1 cellular context compared by ENCODE assay signal in the genomic region with DNA sequence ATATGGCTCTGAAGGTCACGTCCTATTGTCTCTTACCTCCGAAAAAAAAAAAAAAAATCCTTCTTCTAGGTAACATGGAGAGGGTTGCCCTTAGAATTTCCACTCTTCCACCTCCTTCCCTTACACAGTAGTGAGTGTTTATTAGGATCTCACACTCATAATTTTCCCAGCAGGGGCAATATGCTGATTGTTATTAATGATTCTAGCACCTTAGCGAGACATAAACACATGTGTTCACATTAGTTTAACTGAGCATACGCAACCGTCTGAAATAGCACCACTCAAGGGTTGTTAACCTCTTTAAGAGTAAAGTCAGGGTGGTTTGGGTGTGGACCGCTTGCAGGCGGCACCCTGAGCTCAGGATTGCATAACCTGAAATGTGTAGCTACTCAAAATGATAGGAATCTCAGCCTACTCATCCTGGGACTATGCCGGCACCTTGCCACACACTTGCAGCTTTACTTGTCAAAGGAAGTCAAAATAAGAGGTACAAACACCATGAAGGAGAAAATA.
TF ChIP-seq lines count a peak whose summit lies in the region.

No MANE protein-coding gene starts in this region.

TF ChIP-seq in K562, 482 proteins besides CTCF, POLR2A, EP300 and RAD21 (continued from another document and continues in another):
- TF ChIP-seq ZSCAN29 (IDR thresholded peaks at IDR 0.05) (no peak), CXXC5 (CRISPR knock-in tag; IDR thresholded peaks at IDR 0.05) (peak; percentile 32), ZNF165 (CRISPR knock-in tag; IDR thresholded peaks at IDR 0.05; ENCODE audit: borderline replicate concordance) (no peak), PCBP2 (IDR thresholded peaks at IDR 0.05; ENCODE audit: low read depth, low read length, poor library complexity, severe bottlenecking) (no peak), PHTF2 (CRISPR knock-in tag; IDR thresholded peaks at IDR 0.05) (no peak), ATF7 (IDR thresholded peaks at IDR 0.05) (peak; percentile 82; the same call in 1 of the 2 replicates), ZFPM2 (CRISPR knock-in tag; IDR thresholded peaks at IDR 0.05) (no peak), SIN3A (IDR thresholded peaks at IDR 0.05; ENCODE audit: borderline replicate concordance in 2 of 2, control insufficient read depth in 1 of 2, low read depth in 2 of 2, low read length in 2 of 2) (no peak), ZC3H8 (IDR thresholded peaks at IDR 0.05) (no peak), DMBX1 (CRISPR knock-in tag; IDR thresholded peaks at IDR 0.05; ENCODE audit: borderline replicate concordance) (no peak), NFE2L1 (tag; IDR thresholded peaks at IDR 0.05; ENCODE audit: borderline replicate concordance, low read depth) (no peak), PTTG1 (tag; IDR thresholded peaks at IDR 0.05; ENCODE audit: low read depth) (no peak), MECOM (CRISPR knock-in tag; IDR thresholded peaks at IDR 0.05) (no peak), BCL6 (CRISPR knock-in tag; IDR thresholded peaks at IDR 0.05) (no peak), HNRNPK (IDR thresholded peaks at IDR 0.05; ENCODE audit: low read depth, low read length, poor library complexity, severe bottlenecking) (no peak), PHF21A (IDR thresholded peaks at IDR 0.05; ENCODE audit: borderline replicate concordance, low read depth) (no peak), ZSCAN32 (CRISPR knock-in tag; IDR thresholded peaks at IDR 0.05) (no peak), NR1H2 (CRISPR knock-in tag; IDR thresholded peaks at IDR 0.05) (no peak), ZFX (CRISPR knock-in tag; IDR thresholded peaks at IDR 0.05) (no peak), CHD7 (IDR thresholded peaks at IDR 0.05; ENCODE audit: low read depth, low read length) (no peak), ZNF436 (CRISPR knock-in tag; IDR thresholded peaks at IDR 0.05) (no peak)
- TF ChIP-seq, protein P1, sequence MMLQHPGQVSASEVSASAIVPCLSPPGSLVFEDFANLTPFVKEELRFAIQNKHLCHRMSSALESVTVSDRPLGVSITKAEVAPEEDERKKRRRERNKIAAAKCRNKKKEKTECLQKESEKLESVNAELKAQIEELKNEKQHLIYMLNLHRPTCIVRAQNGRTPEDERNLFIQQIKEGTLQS (IDR thresholded peaks at IDR 0.05), result peak; percentile 85
- TF ChIP-seq, protein P1 (CRISPR knock-in tag; conservative IDR thresholded peaks at IDR 0.05), result no peak
- TF ChIP-seq, protein P2, sequence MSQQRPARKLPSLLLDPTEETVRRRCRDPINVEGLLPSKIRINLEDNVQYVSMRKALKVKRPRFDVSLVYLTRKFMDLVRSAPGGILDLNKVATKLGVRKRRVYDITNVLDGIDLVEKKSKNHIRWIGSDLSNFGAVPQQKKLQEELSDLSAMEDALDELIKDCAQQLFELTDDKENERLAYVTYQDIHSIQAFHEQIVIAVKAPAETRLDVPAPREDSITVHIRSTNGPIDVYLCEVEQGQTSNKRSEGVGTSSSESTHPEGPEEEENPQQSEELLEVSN (IDR thresholded peaks at IDR 0.05; ENCODE audit: borderline replicate concordance in 1 of 2, extremely low read depth in 1 of 2, insufficient read depth in 1 of 2, insufficient read length in 1 of 2, low read depth in 1 of 2, low read length in 1 of 2, poor library complexity in 1 of 2, severe bottlenecking in 1 of 2), result no peak
- TF ChIP-seq, protein P3, sequence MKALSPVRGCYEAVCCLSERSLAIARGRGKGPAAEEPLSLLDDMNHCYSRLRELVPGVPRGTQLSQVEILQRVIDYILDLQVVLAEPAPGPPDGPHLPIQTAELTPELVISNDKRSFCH (CRISPR knock-in tag; IDR thresholded peaks at IDR 0.05), result no peak
- TF ChIP-seq, protein P3 (tag; IDR thresholded peaks at IDR 0.05), result no peak
- TF ChIP-seq, protein P4, sequence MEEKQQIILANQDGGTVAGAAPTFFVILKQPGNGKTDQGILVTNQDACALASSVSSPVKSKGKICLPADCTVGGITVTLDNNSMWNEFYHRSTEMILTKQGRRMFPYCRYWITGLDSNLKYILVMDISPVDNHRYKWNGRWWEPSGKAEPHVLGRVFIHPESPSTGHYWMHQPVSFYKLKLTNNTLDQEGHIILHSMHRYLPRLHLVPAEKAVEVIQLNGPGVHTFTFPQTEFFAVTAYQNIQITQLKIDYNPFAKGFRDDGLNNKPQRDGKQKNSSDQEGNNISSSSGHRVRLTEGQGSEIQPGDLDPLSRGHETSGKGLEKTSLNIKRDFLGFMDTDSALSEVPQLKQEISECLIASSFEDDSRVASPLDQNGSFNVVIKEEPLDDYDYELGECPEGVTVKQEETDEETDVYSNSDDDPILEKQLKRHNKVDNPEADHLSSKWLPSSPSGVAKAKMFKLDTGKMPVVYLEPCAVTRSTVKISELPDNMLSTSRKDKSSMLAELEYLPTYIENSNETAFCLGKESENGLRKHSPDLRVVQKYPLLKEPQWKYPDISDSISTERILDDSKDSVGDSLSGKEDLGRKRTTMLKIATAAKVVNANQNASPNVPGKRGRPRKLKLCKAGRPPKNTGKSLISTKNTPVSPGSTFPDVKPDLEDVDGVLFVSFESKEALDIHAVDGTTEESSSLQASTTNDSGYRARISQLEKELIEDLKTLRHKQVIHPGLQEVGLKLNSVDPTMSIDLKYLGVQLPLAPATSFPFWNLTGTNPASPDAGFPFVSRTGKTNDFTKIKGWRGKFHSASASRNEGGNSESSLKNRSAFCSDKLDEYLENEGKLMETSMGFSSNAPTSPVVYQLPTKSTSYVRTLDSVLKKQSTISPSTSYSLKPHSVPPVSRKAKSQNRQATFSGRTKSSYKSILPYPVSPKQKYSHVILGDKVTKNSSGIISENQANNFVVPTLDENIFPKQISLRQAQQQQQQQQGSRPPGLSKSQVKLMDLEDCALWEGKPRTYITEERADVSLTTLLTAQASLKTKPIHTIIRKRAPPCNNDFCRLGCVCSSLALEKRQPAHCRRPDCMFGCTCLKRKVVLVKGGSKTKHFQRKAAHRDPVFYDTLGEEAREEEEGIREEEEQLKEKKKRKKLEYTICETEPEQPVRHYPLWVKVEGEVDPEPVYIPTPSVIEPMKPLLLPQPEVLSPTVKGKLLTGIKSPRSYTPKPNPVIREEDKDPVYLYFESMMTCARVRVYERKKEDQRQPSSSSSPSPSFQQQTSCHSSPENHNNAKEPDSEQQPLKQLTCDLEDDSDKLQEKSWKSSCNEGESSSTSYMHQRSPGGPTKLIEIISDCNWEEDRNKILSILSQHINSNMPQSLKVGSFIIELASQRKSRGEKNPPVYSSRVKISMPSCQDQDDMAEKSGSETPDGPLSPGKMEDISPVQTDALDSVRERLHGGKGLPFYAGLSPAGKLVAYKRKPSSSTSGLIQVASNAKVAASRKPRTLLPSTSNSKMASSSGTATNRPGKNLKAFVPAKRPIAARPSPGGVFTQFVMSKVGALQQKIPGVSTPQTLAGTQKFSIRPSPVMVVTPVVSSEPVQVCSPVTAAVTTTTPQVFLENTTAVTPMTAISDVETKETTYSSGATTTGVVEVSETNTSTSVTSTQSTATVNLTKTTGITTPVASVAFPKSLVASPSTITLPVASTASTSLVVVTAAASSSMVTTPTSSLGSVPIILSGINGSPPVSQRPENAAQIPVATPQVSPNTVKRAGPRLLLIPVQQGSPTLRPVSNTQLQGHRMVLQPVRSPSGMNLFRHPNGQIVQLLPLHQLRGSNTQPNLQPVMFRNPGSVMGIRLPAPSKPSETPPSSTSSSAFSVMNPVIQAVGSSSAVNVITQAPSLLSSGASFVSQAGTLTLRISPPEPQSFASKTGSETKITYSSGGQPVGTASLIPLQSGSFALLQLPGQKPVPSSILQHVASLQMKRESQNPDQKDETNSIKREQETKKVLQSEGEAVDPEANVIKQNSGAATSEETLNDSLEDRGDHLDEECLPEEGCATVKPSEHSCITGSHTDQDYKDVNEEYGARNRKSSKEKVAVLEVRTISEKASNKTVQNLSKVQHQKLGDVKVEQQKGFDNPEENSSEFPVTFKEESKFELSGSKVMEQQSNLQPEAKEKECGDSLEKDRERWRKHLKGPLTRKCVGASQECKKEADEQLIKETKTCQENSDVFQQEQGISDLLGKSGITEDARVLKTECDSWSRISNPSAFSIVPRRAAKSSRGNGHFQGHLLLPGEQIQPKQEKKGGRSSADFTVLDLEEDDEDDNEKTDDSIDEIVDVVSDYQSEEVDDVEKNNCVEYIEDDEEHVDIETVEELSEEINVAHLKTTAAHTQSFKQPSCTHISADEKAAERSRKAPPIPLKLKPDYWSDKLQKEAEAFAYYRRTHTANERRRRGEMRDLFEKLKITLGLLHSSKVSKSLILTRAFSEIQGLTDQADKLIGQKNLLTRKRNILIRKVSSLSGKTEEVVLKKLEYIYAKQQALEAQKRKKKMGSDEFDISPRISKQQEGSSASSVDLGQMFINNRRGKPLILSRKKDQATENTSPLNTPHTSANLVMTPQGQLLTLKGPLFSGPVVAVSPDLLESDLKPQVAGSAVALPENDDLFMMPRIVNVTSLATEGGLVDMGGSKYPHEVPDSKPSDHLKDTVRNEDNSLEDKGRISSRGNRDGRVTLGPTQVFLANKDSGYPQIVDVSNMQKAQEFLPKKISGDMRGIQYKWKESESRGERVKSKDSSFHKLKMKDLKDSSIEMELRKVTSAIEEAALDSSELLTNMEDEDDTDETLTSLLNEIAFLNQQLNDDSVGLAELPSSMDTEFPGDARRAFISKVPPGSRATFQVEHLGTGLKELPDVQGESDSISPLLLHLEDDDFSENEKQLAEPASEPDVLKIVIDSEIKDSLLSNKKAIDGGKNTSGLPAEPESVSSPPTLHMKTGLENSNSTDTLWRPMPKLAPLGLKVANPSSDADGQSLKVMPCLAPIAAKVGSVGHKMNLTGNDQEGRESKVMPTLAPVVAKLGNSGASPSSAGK (IDR thresholded peaks at IDR 0.05), result peak; percentile 28; the same call in 1 of the 2 replicates
